Comparison of ENCODE assay signal across 17 cellular contexts in genomic region chrX:31237189-31237588, GRCh38.
DNase-seq lines count a peak whose midpoint lies in the region; ATAC-seq, FAIRE-seq and TF ChIP-seq lines count a peak whose summit lies in the region.
"Had no signal": no experiment of that assay in that cellular context is flagged by ENCODE, and none has a peak within 500 bp of the region (broad histone marks: within the 10 kb centered on the region; RNA-seq: fewer than 3 reads in every experiment).

No MANE protein-coding gene starts in this region.

- H3K79me2 ChIP-seq in trophoblast cell (ENCODE audit: control insufficient read depth, insufficient read depth, low read length, poor library complexity): no peaks in the 10 kb centered on the region

- no peaks in the 10 kb centered on the region for H3K4me1 ChIP-seq in trophoblast cell (ENCODE audit: control insufficient read depth in 1 of 2, insufficient read depth in 2 of 2, low read length in 2 of 2)
- no peaks in the 10 kb centered on the region for H3K4me1 ChIP-seq in SJCRH30

- no peak overlapping the region for H3K27ac Mint-ChIP-seq in HFFc6
- H3K27ac Mint-ChIP-seq: CD4-positive, alpha-beta memory T cell; neural progenitor cell had no signal

- no peak overlapping the region for H3K18ac ChIP-seq in trophoblast cell (ENCODE audit: low read length)

- WGBS in trophoblast cell (ENCODE audit: extremely low coverage, insufficient coverage, insufficient read length): no CpG with 5 or more reads among the region's 1 CpG

- ATAC-seq in HG02623 (IDR thresholded peaks at IDR 0.05; ENCODE audit: unreplicated experiment) (peak; percentile 58), HG03460 (IDR thresholded peaks at IDR 0.05; ENCODE audit: unreplicated experiment) (peak; percentile 46)
- ATAC-seq: left lobe of liver had no signal

- H3K4me3 ChIP-seq in trophoblast cell (ENCODE audit: low read depth, low read length) (no peak overlapping the region), SJCRH30 (no peak overlapping the region), brain microvascular endothelial cell (ENCODE audit: low read depth, low read length) (no peak overlapping the region)
- H3K4me3 ChIP-seq: neural progenitor cell, PC-9 had no signal

- no peak overlapping the region for H3K14ac ChIP-seq in trophoblast cell (ENCODE audit: low read length)

- in situ Hi-C loops in brain microvascular endothelial cell (cut with HindIII; ENCODE audit: low pct_ligation_motif_present, low sequenced_read_pairs): no loop called here

- no peak overlapping the region for H3K23ac ChIP-seq in trophoblast cell (ENCODE audit: low read length)

- no peak overlapping the region for H4K12ac ChIP-seq in trophoblast cell (ENCODE audit: low read depth, low read length)

- no peaks in the 10 kb centered on the region for H3K4me1 Mint-ChIP-seq in HFFc6 (ENCODE audit: low read depth)
- H3K4me1 Mint-ChIP-seq: CD4-positive, alpha-beta memory T cell had no signal

- H3K9me3 ChIP-seq in trophoblast cell (ENCODE audit: insufficient read depth, low read depth, low read length) (no peaks in the 10 kb centered on the region), SJCRH30 (replicated peaks) (no peaks in the 10 kb centered on the region)

- no peak overlapping the region for H2AFZ ChIP-seq in trophoblast cell (ENCODE audit: insufficient read depth, low read length, poor library complexity)
- H2AFZ ChIP-seq: neural progenitor cell, PC-9 had no signal

- no peak overlapping the region for H2BK12ac ChIP-seq in trophoblast cell (ENCODE audit: low read length)

- no peaks in the 10 kb centered on the region for H3K36me3 Mint-ChIP-seq in HFFc6 (ENCODE audit: low read depth)
- H3K36me3 Mint-ChIP-seq: CD4-positive, alpha-beta memory T cell had no signal

- peaks cover 2% of the 10 kb centered on the region; the same call in 1 of the 2 replicates for H3K27me3 Mint-ChIP-seq in HFFc6 (ENCODE audit: insufficient read depth)
- H3K27me3 Mint-ChIP-seq: CD4-positive, alpha-beta memory T cell had no signal

- H3K27ac ChIP-seq in trophoblast cell (ENCODE audit: low read depth, low read length): no peak overlapping the region
- no peak overlapping the region for H3K27ac ChIP-seq in SJCRH30
- no peak overlapping the region for H3K27ac ChIP-seq in brain microvascular endothelial cell
- H3K27ac ChIP-seq: neural progenitor cell, PC-9 had no signal

- H2BK5ac ChIP-seq in trophoblast cell (ENCODE audit: low read depth, low read length, poor library complexity): no peak overlapping the region

- TF ChIP-seq CTCF in HFFc6 (IDR thresholded peaks at IDR 0.05) (no peak), brain microvascular endothelial cell (IDR thresholded peaks at IDR 0.05; ENCODE audit: low read depth, low read length, missing control alignments) (no peak)

- no peaks in the 10 kb centered on the region for H3K9me3 Mint-ChIP-seq in HFFc6

- no peaks in the 10 kb centered on the region for H3K36me3 ChIP-seq in trophoblast cell (ENCODE audit: control insufficient read depth in 1 of 2, insufficient read depth in 2 of 2, low read length in 2 of 2)
- no peaks in the 10 kb centered on the region for H3K36me3 ChIP-seq in SJCRH30
- H3K36me3 ChIP-seq in brain microvascular endothelial cell (replicated peaks): no peaks in the 10 kb centered on the region
- H3K36me3 ChIP-seq: neural progenitor cell had no signal

- H2BK120ac ChIP-seq in trophoblast cell (ENCODE audit: insufficient read depth, low read length, poor library complexity): no peak overlapping the region

- no peaks in the 10 kb centered on the region for H3K79me1 ChIP-seq in trophoblast cell (ENCODE audit: low read length)

- peak; percentile 62 for FAIRE-seq in GM19239 (lab: Jason Lieb, UNC)
- FAIRE-seq: endometrium had no signal

- no peak overlapping the region for H3K9ac ChIP-seq in trophoblast cell (ENCODE audit: low read length)
- H3K9ac ChIP-seq: neural progenitor cell had no signal

- no peak overlapping the region for H3K4me2 ChIP-seq in trophoblast cell (ENCODE audit: low read length)
- H3K4me2 ChIP-seq: neural progenitor cell, PC-9 had no signal

- no peak overlapping the region for H3K4ac ChIP-seq in trophoblast cell (ENCODE audit: low read depth, low read length)

- H4K91ac ChIP-seq in trophoblast cell (ENCODE audit: low read depth, low read length): no peak overlapping the region

- H2AK5ac ChIP-seq in trophoblast cell (ENCODE audit: low read length): no peak overlapping the region

- no peaks in the 10 kb centered on the region for H3K27me3 ChIP-seq in trophoblast cell (ENCODE audit: insufficient read depth, low read length)
- no peaks in the 10 kb centered on the region for H3K27me3 ChIP-seq in SJCRH30
- H3K27me3 ChIP-seq in brain microvascular endothelial cell (replicated peaks): no peaks in the 10 kb centered on the region
- H3K27me3 ChIP-seq: neural progenitor cell had no signal

- H3K4me3 Mint-ChIP-seq in HFFc6: no peak overlapping the region
- H3K4me3 Mint-ChIP-seq: CD4-positive, alpha-beta memory T cell; neural progenitor cell had no signal

- no peak overlapping the region for H4K8ac ChIP-seq in trophoblast cell (ENCODE audit: low read depth, low read length)

- DNase-seq in GM19239 (ENCODE audit: insufficient read length, low spot score) (no peak), trophoblast cell (no peak), SJCRH30 (no peak), HFFc6 (no peak), brain microvascular endothelial cell (no peak)
- DNase-seq: activated CD4-positive, alpha-beta T cell treated with anti-CD3 and anti-CD28 coated beads, Interleukin-2, amount 50 U/mL, for 4 hours; activated effector memory CD4-positive, alpha-beta T cell treated with anti-CD3 and anti-CD28 coated beads, Interleukin-2, amount 50 U/mL, for 16 hours; CD4-positive, alpha-beta memory T cell; GF-D8; glutamatergic neuron; NCI-H2107; PC-9 had no signal
